1 cellular context compared by ENCODE assay signal in the genomic region with DNA sequence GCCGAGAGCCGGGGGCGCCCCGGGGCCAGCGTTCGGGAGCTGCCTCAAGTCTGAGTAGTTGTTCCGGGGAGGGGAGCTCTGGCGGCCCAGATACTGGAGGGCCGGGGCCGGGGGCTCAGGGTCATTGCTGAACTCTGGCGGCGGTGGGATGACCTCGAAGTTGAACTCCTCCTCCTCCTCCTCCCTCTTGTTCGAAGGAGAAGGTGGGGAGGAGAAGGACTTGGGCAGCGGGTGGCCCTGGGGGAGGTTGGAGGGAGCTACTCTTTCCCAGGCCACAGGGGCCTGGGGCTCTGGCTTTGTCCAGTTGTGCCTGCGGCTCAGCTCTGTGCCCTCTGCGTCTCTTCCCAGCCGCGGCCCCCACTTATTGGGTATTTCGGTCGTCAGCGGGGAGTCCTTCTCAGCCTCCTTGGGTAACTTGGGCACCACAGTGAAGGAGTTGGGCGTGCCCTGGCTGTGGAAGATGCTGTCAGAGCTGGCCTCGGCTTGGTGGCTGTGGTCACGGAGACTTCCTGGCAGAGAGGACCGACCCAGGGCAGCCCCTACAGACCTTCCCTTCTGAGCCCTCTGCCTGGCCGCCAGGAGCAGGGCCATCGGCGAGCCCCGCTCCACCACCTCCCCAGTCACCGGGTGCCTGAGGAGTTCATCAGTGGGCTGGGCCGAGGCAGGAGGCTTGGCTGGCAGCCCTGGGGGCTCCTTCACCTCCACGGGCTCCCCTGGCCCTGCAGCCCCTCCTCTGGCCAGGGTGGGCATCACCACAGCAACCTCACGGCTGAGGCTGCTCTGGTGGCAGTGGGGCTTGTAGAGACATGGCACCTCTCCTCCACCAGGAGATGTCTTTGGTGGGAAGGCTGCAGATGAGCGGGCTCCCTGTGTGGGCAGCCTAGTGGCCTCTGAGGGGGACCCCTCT.
TF ChIP-seq lines count a peak whose summit lies in the region.

No MANE protein-coding gene starts in this region.

TF ChIP-seq in endothelial cell of umbilical vein, 7 proteins besides CTCF, POLR2A, EP300 and RAD21 (continued from another document):
- TF ChIP-seq, protein P1, sequence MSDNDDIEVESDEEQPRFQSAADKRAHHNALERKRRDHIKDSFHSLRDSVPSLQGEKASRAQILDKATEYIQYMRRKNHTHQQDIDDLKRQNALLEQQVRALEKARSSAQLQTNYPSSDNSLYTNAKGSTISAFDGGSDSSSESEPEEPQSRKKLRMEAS (IDR thresholded peaks at IDR 0.05; ENCODE audit: insufficient read depth, insufficient read length): no peak
- TF ChIP-seq GATA2 (IDR thresholded peaks at IDR 0.05; ENCODE audit: insufficient read depth, insufficient read length, low read depth, low read length) (no peak), FOS (IDR thresholded peaks at IDR 0.05; ENCODE audit: borderline replicate concordance, insufficient read depth, low read length) (no peak), MYC (IDR thresholded peaks at IDR 0.05; ENCODE audit: low read depth, low read length) (no peak), JUN (IDR thresholded peaks at IDR 0.05; ENCODE audit: borderline replicate concordance, insufficient read depth, insufficient read length, low read depth) (no peak)
